ENCODE assay signal across 32 cellular contexts in genomic region chr20:23301436-23302050, GRCh38.
"Had no signal": no experiment of that assay in that cellular context is flagged by ENCODE, and none has a peak within 500 bp of the region (broad histone marks: within the 10 kb centered on the region; RNA-seq: fewer than 3 reads in every experiment).

No MANE protein-coding gene starts in this region.

- H3K9me3 ChIP-seq: adrenal gland, body of pancreas, colonic mucosa, esophagus squamous epithelium, gastroesophageal sphincter, heart right ventricle had no signal

- ATAC-seq: activated CD4-positive, alpha-beta T cell treated with anti-CD3 and anti-CD28 coated beads for 36 hours; activated CD8-positive, alpha-beta memory T cell treated with anti-CD3 and anti-CD28 coated beads, Interleukin-2, amount 10 ng/mL, durations not matched to agents 7 days and 5 days; activated CD8-positive, alpha-beta T cell treated with anti-CD3 and anti-CD28 coated beads, Interleukin-2, amount 10 ng/mL, durations not matched to agents 7 days and 5 days; activated naive CD8-positive, alpha-beta T cell treated with anti-CD3 and anti-CD28 coated beads, Interleukin-2, amount 50 U/mL, for 24 hours; body of pancreas; gastroesophageal sphincter; heart right ventricle; T-helper 17 cell had no signal

- H3K4me1 ChIP-seq: adrenal gland, body of pancreas, colonic mucosa, heart right ventricle had no signal

- H3K27me3 ChIP-seq: adrenal gland, body of pancreas, colonic mucosa, esophagus squamous epithelium, gastroesophageal sphincter, hepatocyte had no signal

- H3K4me2 ChIP-seq: hepatocyte had no signal

- H3K27ac ChIP-seq: adrenal gland, body of pancreas, colonic mucosa, dorsolateral prefrontal cortex, epithelial cell of prostate, esophagus squamous epithelium, gastroesophageal sphincter, heart right ventricle, hepatocyte had no signal

- DNase-seq: activated CD4-positive, alpha-beta memory T cell treated with anti-CD3 and anti-CD28 coated beads for 36 hours; activated CD4-positive, alpha-beta T cell treated with anti-CD3 and anti-CD28 coated beads for 36 hours; activated CD4-positive, alpha-beta T cell treated with anti-CD3 and anti-CD28 coated beads, Interleukin-2, amount 10 ng/mL, durations not matched to agents 24 days and 14 days; activated CD4-positive, CD25-positive, alpha-beta regulatory T cell; activated CD4-positive, CD25-positive, alpha-beta regulatory T cell treated with anti-CD3 and anti-CD28 coated beads, Interleukin-2, amount 50 U/mL, for 72 hours; activated CD8-positive, alpha-beta memory T cell treated with anti-CD3 and anti-CD28 coated beads, Interleukin-2, amount 10 ng/mL, durations not matched to agents 7 days and 5 days; activated CD8-positive, alpha-beta memory T cell treated with anti-CD3 and anti-CD28 coated beads, Interleukin-2, amount 50 U/mL, for 4 hours; activated CD8-positive, alpha-beta T cell treated with anti-CD3 and anti-CD28 coated beads, Interleukin-2, amount 10 ng/mL, durations not matched to agents 7 days and 5 days; activated gamma-delta T cell treated with Interleukin-2 at 50 U/mL for 16 hours; activated naive CD4-positive, alpha-beta T cell treated with anti-CD3 and anti-CD28 coated beads, Interleukin-2, amount 50 U/mL, for 16 hours; activated naive CD4-positive, alpha-beta T cell treated with Interleukin-2 at 50 U/mL for 16 hours; activated naive CD8-positive, alpha-beta T cell treated with anti-CD3 and anti-CD28 coated beads, Interleukin-2, amount 50 U/mL, for 24 hours; activated T-cell treated with anti-CD3 and anti-CD28 coated beads, Interleukin-2, amount 50 U/mL, for 1 hour; activated T-cell treated with anti-CD3 and anti-CD28 coated beads, Interleukin-2, amount 50 U/mL, for 48 hours; adrenal gland; amygdala; aorta; body of pancreas; central memory CD4-positive, alpha-beta T cell; cerebellar nuclear complex; colonic mucosa; dorsolateral prefrontal cortex; effector memory CD4-positive, alpha-beta T cell; esophagus squamous epithelium; foreskin melanocyte; heart right ventricle; T-helper 1 cell; T-helper 17 cell; T1000 had no signal

- H3K4me3 ChIP-seq: adrenal gland, body of pancreas, colonic mucosa, dorsolateral prefrontal cortex, esophagus squamous epithelium, gastroesophageal sphincter, heart right ventricle, hepatocyte had no signal

- H3K36me3 ChIP-seq: adrenal gland, colonic mucosa, esophagus squamous epithelium, gastroesophageal sphincter, heart right ventricle had no signal

- H2AFZ ChIP-seq: hepatocyte had no signal
